In genomic region chr2:18376936-18377335, GRCh38 we compare ENCODE assay signal across 1 cellular context.
TF ChIP-seq lines count a peak whose summit lies in the region.

No MANE protein-coding gene starts in this region.

TF ChIP-seq in H1, 55 proteins besides CTCF, POLR2A, EP300 and RAD21 (continued from another document):
- TF ChIP-seq, protein P1, sequence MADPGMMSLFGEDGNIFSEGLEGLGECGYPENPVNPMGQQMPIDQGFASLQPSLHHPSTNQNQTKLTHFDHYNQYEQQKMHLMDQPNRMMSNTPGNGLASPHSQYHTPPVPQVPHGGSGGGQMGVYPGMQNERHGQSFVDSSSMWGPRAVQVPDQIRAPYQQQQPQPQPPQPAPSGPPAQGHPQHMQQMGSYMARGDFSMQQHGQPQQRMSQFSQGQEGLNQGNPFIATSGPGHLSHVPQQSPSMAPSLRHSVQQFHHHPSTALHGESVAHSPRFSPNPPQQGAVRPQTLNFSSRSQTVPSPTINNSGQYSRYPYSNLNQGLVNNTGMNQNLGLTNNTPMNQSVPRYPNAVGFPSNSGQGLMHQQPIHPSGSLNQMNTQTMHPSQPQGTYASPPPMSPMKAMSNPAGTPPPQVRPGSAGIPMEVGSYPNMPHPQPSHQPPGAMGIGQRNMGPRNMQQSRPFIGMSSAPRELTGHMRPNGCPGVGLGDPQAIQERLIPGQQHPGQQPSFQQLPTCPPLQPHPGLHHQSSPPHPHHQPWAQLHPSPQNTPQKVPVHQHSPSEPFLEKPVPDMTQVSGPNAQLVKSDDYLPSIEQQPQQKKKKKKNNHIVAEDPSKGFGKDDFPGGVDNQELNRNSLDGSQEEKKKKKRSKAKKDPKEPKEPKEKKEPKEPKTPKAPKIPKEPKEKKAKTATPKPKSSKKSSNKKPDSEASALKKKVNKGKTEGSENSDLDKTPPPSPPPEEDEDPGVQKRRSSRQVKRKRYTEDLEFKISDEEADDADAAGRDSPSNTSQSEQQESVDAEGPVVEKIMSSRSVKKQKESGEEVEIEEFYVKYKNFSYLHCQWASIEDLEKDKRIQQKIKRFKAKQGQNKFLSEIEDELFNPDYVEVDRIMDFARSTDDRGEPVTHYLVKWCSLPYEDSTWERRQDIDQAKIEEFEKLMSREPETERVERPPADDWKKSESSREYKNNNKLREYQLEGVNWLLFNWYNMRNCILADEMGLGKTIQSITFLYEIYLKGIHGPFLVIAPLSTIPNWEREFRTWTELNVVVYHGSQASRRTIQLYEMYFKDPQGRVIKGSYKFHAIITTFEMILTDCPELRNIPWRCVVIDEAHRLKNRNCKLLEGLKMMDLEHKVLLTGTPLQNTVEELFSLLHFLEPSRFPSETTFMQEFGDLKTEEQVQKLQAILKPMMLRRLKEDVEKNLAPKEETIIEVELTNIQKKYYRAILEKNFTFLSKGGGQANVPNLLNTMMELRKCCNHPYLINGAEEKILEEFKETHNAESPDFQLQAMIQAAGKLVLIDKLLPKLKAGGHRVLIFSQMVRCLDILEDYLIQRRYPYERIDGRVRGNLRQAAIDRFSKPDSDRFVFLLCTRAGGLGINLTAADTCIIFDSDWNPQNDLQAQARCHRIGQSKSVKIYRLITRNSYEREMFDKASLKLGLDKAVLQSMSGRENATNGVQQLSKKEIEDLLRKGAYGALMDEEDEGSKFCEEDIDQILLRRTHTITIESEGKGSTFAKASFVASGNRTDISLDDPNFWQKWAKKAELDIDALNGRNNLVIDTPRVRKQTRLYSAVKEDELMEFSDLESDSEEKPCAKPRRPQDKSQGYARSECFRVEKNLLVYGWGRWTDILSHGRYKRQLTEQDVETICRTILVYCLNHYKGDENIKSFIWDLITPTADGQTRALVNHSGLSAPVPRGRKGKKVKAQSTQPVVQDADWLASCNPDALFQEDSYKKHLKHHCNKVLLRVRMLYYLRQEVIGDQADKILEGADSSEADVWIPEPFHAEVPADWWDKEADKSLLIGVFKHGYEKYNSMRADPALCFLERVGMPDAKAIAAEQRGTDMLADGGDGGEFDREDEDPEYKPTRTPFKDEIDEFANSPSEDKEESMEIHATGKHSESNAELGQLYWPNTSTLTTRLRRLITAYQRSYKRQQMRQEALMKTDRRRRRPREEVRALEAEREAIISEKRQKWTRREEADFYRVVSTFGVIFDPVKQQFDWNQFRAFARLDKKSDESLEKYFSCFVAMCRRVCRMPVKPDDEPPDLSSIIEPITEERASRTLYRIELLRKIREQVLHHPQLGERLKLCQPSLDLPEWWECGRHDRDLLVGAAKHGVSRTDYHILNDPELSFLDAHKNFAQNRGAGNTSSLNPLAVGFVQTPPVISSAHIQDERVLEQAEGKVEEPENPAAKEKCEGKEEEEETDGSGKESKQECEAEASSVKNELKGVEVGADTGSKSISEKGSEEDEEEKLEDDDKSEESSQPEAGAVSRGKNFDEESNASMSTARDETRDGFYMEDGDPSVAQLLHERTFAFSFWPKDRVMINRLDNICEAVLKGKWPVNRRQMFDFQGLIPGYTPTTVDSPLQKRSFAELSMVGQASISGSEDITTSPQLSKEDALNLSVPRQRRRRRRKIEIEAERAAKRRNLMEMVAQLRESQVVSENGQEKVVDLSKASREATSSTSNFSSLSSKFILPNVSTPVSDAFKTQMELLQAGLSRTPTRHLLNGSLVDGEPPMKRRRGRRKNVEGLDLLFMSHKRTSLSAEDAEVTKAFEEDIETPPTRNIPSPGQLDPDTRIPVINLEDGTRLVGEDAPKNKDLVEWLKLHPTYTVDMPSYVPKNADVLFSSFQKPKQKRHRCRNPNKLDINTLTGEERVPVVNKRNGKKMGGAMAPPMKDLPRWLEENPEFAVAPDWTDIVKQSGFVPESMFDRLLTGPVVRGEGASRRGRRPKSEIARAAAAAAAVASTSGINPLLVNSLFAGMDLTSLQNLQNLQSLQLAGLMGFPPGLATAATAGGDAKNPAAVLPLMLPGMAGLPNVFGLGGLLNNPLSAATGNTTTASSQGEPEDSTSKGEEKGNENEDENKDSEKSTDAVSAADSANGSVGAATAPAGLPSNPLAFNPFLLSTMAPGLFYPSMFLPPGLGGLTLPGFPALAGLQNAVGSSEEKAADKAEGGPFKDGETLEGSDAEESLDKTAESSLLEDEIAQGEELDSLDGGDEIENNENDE (IDR thresholded peaks at IDR 0.05; ENCODE audit: insufficient replicate concordance, low read length): no peak
- TF ChIP-seq JUN (IDR thresholded peaks at IDR 0.05; ENCODE audit: low read depth, low read length) (no peak), E2F6 (IDR thresholded peaks at IDR 0.05) (no peak), MAFK (IDR thresholded peaks at IDR 0.05; ENCODE audit: low read depth, low read length) (no peak), CHD2 (IDR thresholded peaks at IDR 0.05; ENCODE audit: low read length) (no peak), GABPA (IDR thresholded peaks at IDR 0.05; ENCODE audit: borderline replicate concordance, insufficient read depth, low read length) (no peak), POLR2AphosphoS5 (IDR thresholded peaks at IDR 0.05; ENCODE audit: low read depth, low read length) (no peak), CBX5 (IDR thresholded peaks at IDR 0.05; ENCODE audit: low read depth, low read length) (no peak), NRF1 (IDR thresholded peaks at IDR 0.05; ENCODE audit: low read depth, low read length) (no peak), KDM1A (IDR thresholded peaks at IDR 0.05; ENCODE audit: borderline replicate concordance, low read length) (no peak), YY1 (IDR thresholded peaks at IDR 0.05; ENCODE audit: low read depth, low read length) (no peak), SIN3A (conservative IDR thresholded peaks at IDR 0.05 in 1 of 2, IDR thresholded peaks at IDR 0.05 in 1 of 2; ENCODE audit: low read depth in 1 of 2, low read length in 2 of 2) (no peak), RNF2 (IDR thresholded peaks at IDR 0.05; ENCODE audit: borderline replicate concordance, low read depth, low read length, missing control alignments, poor library complexity, severe bottlenecking) (no peak), POU5F1 (IDR thresholded peaks at IDR 0.05; ENCODE audit: low read depth, low read length) (no peak)
- TF ChIP-seq, protein P2, sequence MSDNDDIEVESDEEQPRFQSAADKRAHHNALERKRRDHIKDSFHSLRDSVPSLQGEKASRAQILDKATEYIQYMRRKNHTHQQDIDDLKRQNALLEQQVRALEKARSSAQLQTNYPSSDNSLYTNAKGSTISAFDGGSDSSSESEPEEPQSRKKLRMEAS (IDR thresholded peaks at IDR 0.05): no peak
